In genomic region chr10:95183451-95184230, GRCh38 we compare ENCODE assay signal across 8 cellular contexts. TPM values are rescaled to one million over a fixed set of nuclear protein-coding genes. Genes with fewer than 3 reads are reported as not detected.
DNase-seq lines count a peak whose midpoint lies in the region; ATAC-seq and TF ChIP-seq lines count a peak whose summit lies in the region.

No MANE protein-coding gene starts in this region.

- no peaks in the 10 kb centered on the region for H3K79me2 ChIP-seq in neural progenitor cell (ENCODE audit: low read depth)

- peaks cover 12% of the 10 kb centered on the region for H3F3A ChIP-seq in neural progenitor cell (ENCODE audit: low read depth)

- no peaks in the 10 kb centered on the region for H3K9me3 Mint-ChIP-seq in neural progenitor cell

- H3K4me3 ChIP-seq in HUES48 (ENCODE audit: low read depth, low read length): peak overlapping the region; percentile 77
- peak overlapping the region; percentile 57 to 60 for H3K4me3 ChIP-seq in foreskin fibroblast (ENCODE audit: low read depth in 1 of 2, low read length in 2 of 2)
- peak overlapping the region; percentile 66 for H3K4me3 ChIP-seq in neural progenitor cell

- peak; percentile 96 for ATAC-seq in GM21447 (IDR thresholded peaks at IDR 0.05; ENCODE audit: unreplicated experiment)

- H3K9me3 ChIP-seq in HUES48 (ENCODE audit: control insufficient read depth, insufficient read depth, low read length) (no peaks in the 10 kb centered on the region), neural progenitor cell (ENCODE audit: low read depth) (no peaks in the 10 kb centered on the region)

- peak; percentile 73 for DNase-seq in DMS153 treated with DMSO at 0.1 percent for 48 hours (lab: John Stamatoyannopoulos, UW; ENCODE audit: unreplicated experiment)
- peak; percentile 73 for DNase-seq in RPMI7951 (ENCODE audit: low read depth)
- peak; percentile 22 for DNase-seq in activated effector memory CD4-positive, alpha-beta T cell treated with Interleukin-2 at 50 U/mL for 16 hours
- peak; percentile 67 to 93 for DNase-seq in foreskin fibroblast
- DNase-seq in neural progenitor cell (ENCODE audit: low spot score): peak; percentile 94
- DNase-seq in substantia nigra (lab: John Stamatoyannopoulos, UW): peak in 41 of 49 donors; percentile 9 to 82 (median 53)

- H3K9ac ChIP-seq in HUES48 (ENCODE audit: low read depth, low read length): peak overlapping the region; percentile 80
- peak overlapping the region; percentile 44 for H3K9ac ChIP-seq in neural progenitor cell

- TF ChIP-seq CTCF in foreskin fibroblast (IDR thresholded peaks at IDR 0.05; ENCODE audit: low read depth, low read length): peak; percentile 85
- TF ChIP-seq CTCF in neural progenitor cell (IDR thresholded peaks at IDR 0.05): peak; percentile 93

- no peak overlapping the region for H3K27ac Mint-ChIP-seq in neural progenitor cell

- peak overlapping the region; percentile 98 for H2AFZ ChIP-seq in neural progenitor cell (replicated peaks)

- H3K4me3 Mint-ChIP-seq in neural progenitor cell: peak overlapping the region; percentile 88

- no peaks in the 10 kb centered on the region for H3K36me3 ChIP-seq in HUES48 (ENCODE audit: control insufficient read depth, insufficient read depth, low read length)
- H3K36me3 ChIP-seq in neural progenitor cell: no peaks in the 10 kb centered on the region

- H3K4me1 ChIP-seq in HUES48 (ENCODE audit: control insufficient read depth, insufficient read depth, low read length): peaks cover 11% of the 10 kb centered on the region
- peaks cover 7% of the 10 kb centered on the region for H3K4me1 ChIP-seq in neural progenitor cell

- H3K4me2 ChIP-seq in neural progenitor cell: peak overlapping the region; percentile 77

- no peaks in the 10 kb centered on the region for H3K36me3 Mint-ChIP-seq in neural progenitor cell

- peaks cover 3% of the 10 kb centered on the region for H3K4me1 Mint-ChIP-seq in neural progenitor cell

- no peaks in the 10 kb centered on the region for H3K27me3 ChIP-seq in HUES48 (ENCODE audit: control insufficient read depth, insufficient read depth, low read length)
- no peaks in the 10 kb centered on the region for H3K27me3 ChIP-seq in neural progenitor cell

- no peaks in the 10 kb centered on the region for H4K20me1 ChIP-seq in neural progenitor cell (ENCODE audit: low read depth)

- H3K27me3 Mint-ChIP-seq in neural progenitor cell (ENCODE audit: insufficient read depth, low read depth): peaks cover 7% of the 10 kb centered on the region

- H3K27ac ChIP-seq in HUES48 (ENCODE audit: low read depth, low read length): peak overlapping the region; percentile 84
- peak overlapping the region; percentile 18 for H3K27ac ChIP-seq in neural progenitor cell
- no peak overlapping the region for H3K27ac ChIP-seq in substantia nigra (ENCODE audit: low read depth, low read length, poor library complexity, severe bottlenecking)

RNA-seq across cellular contexts. Expression of gene ACSM6, which starts 10.4 kb away (rescaled TPM):
- not detected in 2 replicates for total RNA-seq in RPMI7951 (2014; rRNA removed; shearing (Covaris generic))
- total RNA-seq in neural progenitor cell (ENCODE audit: low replicate concordance): not detected in 2 replicates

Comparison
In these comparisons a context has a peak if more than half of its experiments do, and no peak if none do; other contexts are left out.
1. DNase-seq: peak in every context shown above with its lines; median percentile 94 in neural progenitor cell; 80 in foreskin fibroblast; 73 in DMS153 treated with DMSO at 0.1 percent for 48 hours; 73 in RPMI7951; 53 in substantia nigra; 22 in activated effector memory CD4-positive, alpha-beta T cell treated with Interleukin-2 at 50 U/mL for 16 hours.